ENCODE assay signal across 8 cellular contexts in the genomic region with DNA sequence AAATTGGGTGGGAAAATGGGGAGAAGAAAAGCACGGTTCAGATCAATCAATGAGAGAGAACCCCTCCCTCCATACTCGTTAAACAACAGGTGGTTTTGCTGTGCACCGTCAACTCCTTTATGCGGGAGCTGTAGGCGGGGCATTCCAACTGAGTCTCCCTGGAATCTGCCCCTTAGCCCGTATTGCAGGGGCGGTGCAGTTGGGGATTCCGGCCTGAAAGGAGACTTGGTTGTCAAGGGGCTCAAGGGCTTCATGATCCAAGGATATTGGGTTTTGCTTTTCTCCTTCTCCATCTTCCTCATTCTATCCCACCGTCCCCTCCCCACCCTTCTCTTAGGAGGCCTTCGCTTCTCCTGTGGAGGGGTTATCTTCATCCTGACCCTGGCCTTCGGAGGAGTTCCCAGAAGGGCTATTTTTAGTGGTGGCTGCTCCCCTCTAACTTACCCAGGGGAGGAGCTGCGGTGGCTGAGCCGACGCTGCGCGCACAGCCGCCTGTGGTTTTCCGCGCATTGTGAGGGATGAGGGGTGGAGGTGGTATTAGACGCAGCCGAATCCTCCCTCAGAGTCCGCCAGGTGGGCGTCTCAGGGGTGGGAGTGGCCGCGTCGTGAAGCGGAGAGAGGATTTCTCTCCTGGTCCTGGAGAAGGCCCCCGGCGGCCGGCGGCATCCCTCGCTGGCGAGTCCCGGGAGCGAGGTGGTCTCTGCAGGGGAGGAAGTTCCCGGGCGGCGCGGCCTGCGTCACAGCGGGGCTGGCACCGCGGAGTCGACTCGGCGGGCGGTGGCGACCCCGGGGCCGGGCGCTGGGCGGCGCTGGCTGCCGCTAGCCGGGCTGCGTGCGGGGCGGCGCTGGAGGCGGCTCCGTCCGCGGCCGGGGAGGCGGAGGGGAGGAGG. TPM values are rescaled to one million over a fixed set of nuclear protein-coding genes. Genes with fewer than 3 reads are reported as not detected.
A peak's percentile ranks its signal among the peaks of the same experiment; 100 is the strongest.
DNase-seq lines count a peak whose midpoint lies in the region; ATAC-seq, FAIRE-seq and TF ChIP-seq lines count a peak whose summit lies in the region.

No MANE protein-coding gene starts in this region.

- peak overlapping the region; percentile 91 for H3K4me3 Mint-ChIP-seq in activated T-helper 17 cell treated with anti-CD3 and anti-CD28 coated beads, Interleukin-2, amount 50 U/mL, for 72 hours
- H3K4me3 Mint-ChIP-seq in nephron = peak overlapping the region; percentile 90 to 92 (median 91)
- H3K4me3 Mint-ChIP-seq in stimulated activated naive CD8-positive, alpha-beta T cell treated with anti-CD3 and anti-CD28 coated beads, Interleukin-15, Interleukin-2, amounts not matched to agents 100 ng/mL and 50 ng/mL, for 24 hours = peak overlapping the region; percentile 99

- H3K36me3 Mint-ChIP-seq in activated T-helper 17 cell treated with anti-CD3 and anti-CD28 coated beads, Interleukin-2, amount 50 U/mL, for 72 hours (ENCODE audit: low read depth) = peaks cover 52% of the 10 kb centered on the region
- H3K36me3 Mint-ChIP-seq in nephron (ENCODE audit: low read depth) = no peaks in the 10 kb centered on the region
- peaks cover 38% of the 10 kb centered on the region for H3K36me3 Mint-ChIP-seq in stimulated activated naive CD8-positive, alpha-beta T cell treated with anti-CD3 and anti-CD28 coated beads, Interleukin-15, Interleukin-2, amounts not matched to agents 100 ng/mL and 50 ng/mL, for 24 hours (ENCODE audit: low read depth)

- H3K27me3 ChIP-seq in HUES6 (ENCODE audit: control insufficient read depth, insufficient read depth, low read length) = peaks cover 57% of the 10 kb centered on the region

- H3K27me3 Mint-ChIP-seq in activated T-helper 17 cell treated with anti-CD3 and anti-CD28 coated beads, Interleukin-2, amount 50 U/mL, for 72 hours = no peaks in the 10 kb centered on the region
- H3K27me3 Mint-ChIP-seq in nephron (ENCODE audit: low read depth) = peaks cover 52% of the 10 kb centered on the region
- no peaks in the 10 kb centered on the region for H3K27me3 Mint-ChIP-seq in stimulated activated naive CD8-positive, alpha-beta T cell treated with anti-CD3 and anti-CD28 coated beads, Interleukin-15, Interleukin-2, amounts not matched to agents 100 ng/mL and 50 ng/mL, for 24 hours

- H3K9ac ChIP-seq in HUES6 (ENCODE audit: low read length) = peak overlapping the region; percentile 73

- no peak for FAIRE-seq in RCC 7860 (lab: Jason Lieb, UNC)

- DNase-seq in DMS53 treated with DMSO at 0.1 percent for 48 hours (lab: John Stamatoyannopoulos, UW; ENCODE audit: unreplicated experiment) = peak; percentile 47
- DNase-seq in RCC 7860 (ENCODE audit: low spot score) = peak; percentile 49
- DNase-seq in fibroblast of peridontal ligament (ENCODE audit: extremely low read depth) = peak; percentile 63

- peaks cover 16% of the 10 kb centered on the region; the same call in 1 of the 2 replicates for H3K4me1 ChIP-seq in HUES6 (ENCODE audit: control insufficient read depth, insufficient read depth, low read length)

- TF ChIP-seq CTCF in nephron (IDR thresholded peaks at IDR 0.05; ENCODE audit: unreplicated experiment in 3 of 3) = peak; percentile 31 to 47 (median 36)

- H3K4me1 Mint-ChIP-seq in activated T-helper 17 cell treated with anti-CD3 and anti-CD28 coated beads, Interleukin-2, amount 50 U/mL, for 72 hours = peaks cover 53% of the 10 kb centered on the region
- H3K4me1 Mint-ChIP-seq in nephron = no peaks in the 10 kb centered on the region
- H3K4me1 Mint-ChIP-seq in stimulated activated naive CD8-positive, alpha-beta T cell treated with anti-CD3 and anti-CD28 coated beads, Interleukin-15, Interleukin-2, amounts not matched to agents 100 ng/mL and 50 ng/mL, for 24 hours (ENCODE audit: low read depth) = peaks cover 80% of the 10 kb centered on the region

- H3K9me3 ChIP-seq in HUES6 (ENCODE audit: control insufficient read depth, insufficient read depth, low read depth, low read length) = no peaks in the 10 kb centered on the region

- H3K36me3 ChIP-seq in HUES6 (ENCODE audit: control insufficient read depth, insufficient read depth, low read length) = no peaks in the 10 kb centered on the region

- peak overlapping the region; percentile 97 for H3K27ac Mint-ChIP-seq in activated T-helper 17 cell treated with anti-CD3 and anti-CD28 coated beads, Interleukin-2, amount 50 U/mL, for 72 hours
- H3K27ac Mint-ChIP-seq in nephron = peak overlapping the region in 2 of 3 experiments; percentile 51 to 69
- H3K27ac Mint-ChIP-seq in stimulated activated naive CD8-positive, alpha-beta T cell treated with anti-CD3 and anti-CD28 coated beads, Interleukin-15, Interleukin-2, amounts not matched to agents 100 ng/mL and 50 ng/mL, for 24 hours = peak overlapping the region; percentile 93

- no peaks in the 10 kb centered on the region for H3K9me3 Mint-ChIP-seq in activated T-helper 17 cell treated with anti-CD3 and anti-CD28 coated beads, Interleukin-2, amount 50 U/mL, for 72 hours
- no peaks in the 10 kb centered on the region for H3K9me3 Mint-ChIP-seq in nephron
- H3K9me3 Mint-ChIP-seq in stimulated activated naive CD8-positive, alpha-beta T cell treated with anti-CD3 and anti-CD28 coated beads, Interleukin-15, Interleukin-2, amounts not matched to agents 100 ng/mL and 50 ng/mL, for 24 hours = no peaks in the 10 kb centered on the region

- H3K27ac ChIP-seq in HUES6 (ENCODE audit: low read depth, low read length) = no peak overlapping the region

- peak overlapping the region; percentile 92 for H3K4me3 ChIP-seq in HUES6 (ENCODE audit: low read depth, low read length)

- peak; percentile 83 for ATAC-seq in GM21526 (IDR thresholded peaks at IDR 0.05; ENCODE audit: low FRiP score, unreplicated experiment)
- peak; percentile 74 for ATAC-seq in activated T-helper 17 cell treated with anti-CD3 and anti-CD28 coated beads, Interleukin-2, amount 50 U/mL, for 72 hours (replicated peaks)

RNA-seq across cellular contexts. Expression of gene LRRC8C, which starts 0.5 kb away (rescaled TPM):
- total RNA-seq in activated T-helper 17 cell treated with anti-CD3 and anti-CD28 coated beads, Interleukin-2, amount 50 U/mL, for 72 hours = 10 to 100 TPM; 27.7 to 50.4 TPM
